ENCODE assay signal across 18 cellular contexts in the genomic region with DNA sequence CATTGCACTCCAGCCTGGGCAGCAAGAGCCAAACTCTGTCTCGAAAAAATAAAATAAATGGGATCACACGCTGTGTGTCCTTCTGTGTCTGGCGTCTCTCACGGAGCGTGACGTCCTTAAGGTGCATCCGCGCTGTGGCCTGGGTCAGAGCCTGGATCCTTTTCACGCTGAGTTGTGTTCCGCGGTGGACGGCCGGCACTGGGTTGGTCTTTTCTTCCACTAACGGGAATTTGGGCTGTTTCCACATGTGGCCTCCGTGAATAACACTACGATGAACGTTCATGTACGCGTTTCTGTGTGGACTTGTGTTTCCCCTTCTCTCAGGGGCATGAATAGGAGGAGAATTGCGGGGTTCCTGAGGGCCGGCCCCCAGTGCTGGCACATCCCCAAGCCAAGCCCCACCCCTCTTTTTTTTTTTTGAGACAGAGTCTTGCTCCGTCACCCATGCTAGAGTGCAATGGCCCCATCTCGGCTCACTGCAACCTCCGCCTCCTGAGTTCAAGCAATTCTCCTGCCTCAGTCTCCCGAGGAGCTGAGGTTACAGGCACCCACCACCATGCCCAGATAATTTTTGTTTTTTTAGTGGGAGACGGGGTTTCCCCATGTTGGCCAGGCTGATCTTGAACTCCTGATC. TPM values are rescaled to one million over a fixed set of nuclear protein-coding genes. Genes with fewer than 3 reads are reported as not detected.
A peak's percentile ranks its signal among the peaks of the same experiment; 100 is the strongest.
DNase-seq lines count a peak whose midpoint lies in the region; ATAC-seq and TF ChIP-seq lines count a peak whose summit lies in the region.
"Had no signal": no experiment of that assay in that cellular context is flagged by ENCODE, and none has a peak within 500 bp of the region (broad histone marks: within the 10 kb centered on the region; RNA-seq: fewer than 3 reads in every experiment).

No MANE protein-coding gene starts in this region.

- H3K4me1 ChIP-seq in right cardiac atrium (ENCODE audit: control insufficient read depth, insufficient read depth, low read length) (peaks cover 2% of the 10 kb centered on the region), gastrocnemius medialis (peaks cover 15 to 34% of the 10 kb centered on the region in 2 donors)

- H3K4me3 ChIP-seq in SK-N-MC, result no peak overlapping the region
- H3K4me3 ChIP-seq in right cardiac atrium (ENCODE audit: low read length), result no peak overlapping the region
- no peak overlapping the region for H3K4me3 ChIP-seq in gastrocnemius medialis

- in situ Hi-C loops in gastrocnemius medialis (cut with MboI; ENCODE audit: low sequenced_read_pairs in 4 of 4), result no loop called here

- DNase-seq in SK-N-MC (ENCODE audit: low read depth, low spot score) (no peak), right cardiac atrium (no peak), gastrocnemius medialis (no peak), AG08395 (ENCODE audit: low spot score) (no peak), HCEC 1CT (no peak)
- DNase-seq: activated CD4-positive, alpha-beta memory T cell treated with anti-CD3 and anti-CD28 coated beads for 36 hours; activated T-cell treated with anti-CD3 and anti-CD28 coated beads, Interleukin-2, amount 50 U/mL, for 72 hours; DMS53; effector CD8-positive, alpha-beta T cell; naive thymus-derived CD4-positive, alpha-beta T cell; NCI-H2029; NCI-H524; PC-3; retina; substantia nigra had no signal

- 78% methylated on average over 26 of the region's 26 CpGs for WGBS in right cardiac atrium

- TF ChIP-seq POLR2A in gastrocnemius medialis (IDR thresholded peaks at IDR 0.05), result no peak

- intact Hi-C loops in right cardiac atrium (cut with DNase I), result no loop called here
- intact Hi-C loops in gastrocnemius medialis (cut with DNase I; ENCODE audit: low total_unique reads), result loop anchor here (10.0 kb wide), 1 partner anchor 484 kb away; the partner anchor contains the start of gene FAM174C

- H3K27ac ChIP-seq in SK-N-MC (peak overlapping the region; percentile 50; the same call in 1 of the 2 replicates), right cardiac atrium (ENCODE audit: low read length) (peak overlapping the region; percentile 4), gastrocnemius medialis (peak overlapping the region in 3 of 4 donors; percentile 61 to 65 (median 62))

- no peak overlapping the region for H3K9ac ChIP-seq in SK-N-MC (ENCODE audit: insufficient read length)

- H3K9me3 ChIP-seq in SK-N-MC (ENCODE audit: low read depth, low read length) (no peaks in the 10 kb centered on the region), right cardiac atrium (ENCODE audit: control insufficient read depth, low read length) (no peaks in the 10 kb centered on the region), gastrocnemius medialis (no peaks in the 10 kb centered on the region)

- H3K27me3 ChIP-seq in right cardiac atrium (ENCODE audit: control insufficient read depth, insufficient read depth), result no peaks in the 10 kb centered on the region
- H3K27me3 ChIP-seq in gastrocnemius medialis, result no peaks in the 10 kb centered on the region

- TF ChIP-seq CTCF in gastrocnemius medialis (IDR thresholded peaks at IDR 0.05 in 4 of 5, conservative IDR thresholded peaks at IDR 0.05 in 1 of 5), result no peak

- no peaks in the 10 kb centered on the region for H3K36me3 ChIP-seq in SK-N-MC (ENCODE audit: insufficient read depth, low read length)
- no peaks in the 10 kb centered on the region for H3K36me3 ChIP-seq in gastrocnemius medialis

- no peak for ATAC-seq in right cardiac atrium
- no peak for ATAC-seq in gastrocnemius medialis
- no peak for ATAC-seq in GM19452 (IDR thresholded peaks at IDR 0.05; ENCODE audit: unreplicated experiment)
- ATAC-seq: activated T-cell treated with anti-CD3 and anti-CD28 coated beads, Interleukin-2, amount 50 U/mL, for 72 hours; naive thymus-derived CD4-positive, alpha-beta T cell; PC-3 had no signal

RNA-seq across cellular contexts. Expression of gene PTBP1, which starts 6.2 kb away (rescaled TPM):
- total RNA-seq in right cardiac atrium, result 100 to 1,000 TPM in 1 of 4 donors, 10 to 100 TPM in 3; 67.5 to 119 (median 82.3) TPM
- polyA plus RNA-seq in right cardiac atrium, result 42.9 TPM
- 10 to 100 TPM; 29.8 to 51.7 (median 36.7) TPM for total RNA-seq in gastrocnemius medialis

RNA-seq across cellular contexts. Expression of gene PLPPR3, which starts 30.7 kb away (rescaled TPM):
- not detected for total RNA-seq in right cardiac atrium
- polyA plus RNA-seq in right cardiac atrium, result 0.05 TPM
- not detected for total RNA-seq in gastrocnemius medialis
- total RNA-seq: activated CD4-positive, alpha-beta memory T cell treated with anti-CD3 and anti-CD28 coated beads for 36 hours; activated T-cell treated with anti-CD3 and anti-CD28 coated beads, Interleukin-2, amount 50 U/mL, for 72 hours; lower leg skin; naive thymus-derived CD4-positive, alpha-beta T cell; PC-3 had no signal
- polyA plus RNA-seq: naive thymus-derived CD4-positive, alpha-beta T cell had no signal

RNA-seq across cellular contexts. Expression of gene AZU1, which starts 36.5 kb away (rescaled TPM):
- total RNA-seq in right cardiac atrium (not detected), gastrocnemius medialis (not detected)
- polyA plus RNA-seq in right cardiac atrium, result 0.11 TPM
- total RNA-seq: activated CD4-positive, alpha-beta memory T cell treated with anti-CD3 and anti-CD28 coated beads for 36 hours; activated T-cell treated with anti-CD3 and anti-CD28 coated beads, Interleukin-2, amount 50 U/mL, for 72 hours; PC-3 had no signal
- polyA plus RNA-seq: naive thymus-derived CD4-positive, alpha-beta T cell had no signal

RNA-seq across cellular contexts. Expression of gene MISP, which starts 40.2 kb away (rescaled TPM):
- total RNA-seq in right cardiac atrium (under 1 TPM in 1 of 4 donors, not detected in 3; 0.22 TPM), gastrocnemius medialis (1 to 10 TPM in 1 of 4 donors, not detected in 3; 1.2 TPM)
- 0.02 TPM for polyA plus RNA-seq in right cardiac atrium
- total RNA-seq: activated CD4-positive, alpha-beta memory T cell treated with anti-CD3 and anti-CD28 coated beads for 36 hours; activated T-cell treated with anti-CD3 and anti-CD28 coated beads, Interleukin-2, amount 50 U/mL, for 72 hours; naive thymus-derived CD4-positive, alpha-beta T cell had no signal
- polyA plus RNA-seq: naive thymus-derived CD4-positive, alpha-beta T cell had no signal

RNA-seq across cellular contexts. Expression of gene PRTN3, which starts 49.7 kb away (rescaled TPM):
- not detected for total RNA-seq in right cardiac atrium
- not detected for polyA plus RNA-seq in right cardiac atrium
- under 1 TPM in 1 of 4 donors, not detected in 3; 0.51 TPM for total RNA-seq in gastrocnemius medialis
- total RNA-seq: activated CD4-positive, alpha-beta memory T cell treated with anti-CD3 and anti-CD28 coated beads for 36 hours; activated T-cell treated with anti-CD3 and anti-CD28 coated beads, Interleukin-2, amount 50 U/mL, for 72 hours had no signal
- polyA plus RNA-seq: BJ; naive thymus-derived CD4-positive, alpha-beta T cell had no signal

Comparison
In these comparisons a context has a peak if more than half of its experiments do, and no peak if none do; other contexts are left out.
1. H3K27ac ChIP-seq: peak in every context shown above with its lines; median percentile 62 in gastrocnemius medialis; 50 in SK-N-MC; 4 in right cardiac atrium.